27 cellular contexts compared by ENCODE assay signal in genomic region chr2:237323656-237324055, GRCh38.
A peak's percentile ranks its signal among the peaks of the same experiment; 100 is the strongest.
DNase-seq lines count a peak whose midpoint lies in the region; ATAC-seq and TF ChIP-seq lines count a peak whose summit lies in the region.
"Had no signal": no experiment of that assay in that cellular context is flagged by ENCODE, and none has a peak within 500 bp of the region (broad histone marks: within the 10 kb centered on the region; RNA-seq: fewer than 3 reads in every experiment).

No MANE protein-coding gene starts in this region.

- BruUV-seq in Panc1 (replicated peaks; lab: Mats Ljungman, UMichigan) = no TSS peak

- H3K9me3 ChIP-seq in Panc1 (ENCODE audit: control insufficient read depth, insufficient read depth, low read depth, low read length) (no peaks in the 10 kb centered on the region), esophagus squamous epithelium (no peaks in the 10 kb centered on the region), suprapubic skin (no peaks in the 10 kb centered on the region), MG63 (no peaks in the 10 kb centered on the region)
- H3K9me3 ChIP-seq: spleen had no signal

- 67 to 68% methylated on average over 8 of the region's 8 CpGs for WGBS in esophagus squamous epithelium, 2 donors
- WGBS in suprapubic skin = 67% methylated on average over 8 of the region's 8 CpGs

- DNase-seq in Panc1 (ENCODE audit: low read depth, low spot score) (no peak), esophagus squamous epithelium (lab: John Stamatoyannopoulos, UW) (no peak), suprapubic skin (ENCODE audit: low spot score in 2 of 2) (no peak), MG63 (no peak), NCI-H526 (lab: John Stamatoyannopoulos, UW) (no peak), NCI-H128 (lab: John Stamatoyannopoulos, UW; ENCODE audit: unreplicated experiment) (no peak)
- DNase-seq in activated CD4-positive, alpha-beta T cell treated with anti-CD3 and anti-CD28 coated beads for 48 hours = no peak
- DNase-seq: activated B cell treated with CpG ODN at 0.5 μM for 24 hours; activated CD4-positive, alpha-beta T cell treated with anti-CD3 and anti-CD28 coated beads, Interleukin-2, amount 50 U/mL, for 48 hours; activated CD8-positive, alpha-beta memory T cell treated with anti-CD3 and anti-CD28 coated beads, Interleukin-2, amount 50 U/mL, for 4 hours; activated naive CD8-positive, alpha-beta T cell treated with anti-CD3 and anti-CD28 coated beads for 36 hours; CD4-positive, CD25-positive, alpha-beta regulatory T cell; effector memory CD4-positive, alpha-beta T cell; erythroblast; kidney; mammary epithelial cell; NCI-H1048; NCI-H2029 treated with DMSO at 0.1 percent for 48 hours; NCI-H226; NCI-H774; nucleus accumbens; OCI-M1; spleen; stimulated activated CD4-positive, alpha-beta T cell treated with anti-CD3 and anti-CD28 coated beads, Interleukin-4, amount 100 ng/mL, for 1 hour had no signal

- no peak for TF ChIP-seq EP300 in suprapubic skin (IDR thresholded peaks at IDR 0.05)

- TF ChIP-seq CTCF in Panc1 (IDR thresholded peaks at IDR 0.05) (no peak), esophagus squamous epithelium (IDR thresholded peaks at IDR 0.05) (no peak), nephron (IDR thresholded peaks at IDR 0.05; ENCODE audit: unreplicated experiment in 3 of 3) (no peak), suprapubic skin (IDR thresholded peaks at IDR 0.05) (no peak)

- H3K27me3 ChIP-seq in Panc1 (ENCODE audit: control insufficient read depth, insufficient read depth, low read length) (no peaks in the 10 kb centered on the region), esophagus squamous epithelium (peaks cover 0 to 4% (median 0%) of the 10 kb centered on the region in 4 donors), suprapubic skin (no peaks in the 10 kb centered on the region), MG63 (no peaks in the 10 kb centered on the region)

- H3K36me3 Mint-ChIP-seq in nephron (ENCODE audit: low read depth) = peaks cover 50% of the 10 kb centered on the region
- H3K36me3 Mint-ChIP-seq: activated naive CD8-positive, alpha-beta T cell treated with anti-CD3 and anti-CD28 coated beads for 36 hours; stimulated activated memory B cell treated with anti-CD40 and anti-IgM and Interleukin-4, amounts not matched to agents 10 μg/mL and 1 μg/mL and 100 μg/mL, for 72 hours had no signal

- H3K9me3 Mint-ChIP-seq in nephron = no peaks in the 10 kb centered on the region
- H3K9me3 Mint-ChIP-seq: activated B cell treated with CpG ODN at 0.5 μM for 24 hours; activated naive CD8-positive, alpha-beta T cell treated with anti-CD3 and anti-CD28 coated beads for 36 hours; CD4-positive, CD25-positive, alpha-beta regulatory T cell; stimulated activated memory B cell treated with anti-CD40 and anti-IgM and Interleukin-4, amounts not matched to agents 10 μg/mL and 1 μg/mL and 100 μg/mL, for 72 hours had no signal

- no peak for ATAC-seq in Panc1
- ATAC-seq: stimulated activated memory B cell treated with anti-CD40 and anti-IgM and Interleukin-4, amounts not matched to agents 10 μg/mL and 1 μg/mL and 100 μg/mL, for 72 hours had no signal

- POLR2A ChIA-PET in Panc1 (lab: Charles Lee) = no interaction called here

- intact Hi-C loops in Panc1 (cut with micrococcal nuclease; ENCODE audit: unreplicated experiment) = no loop called here
- intact Hi-C loops in esophagus squamous epithelium (cut with DNase I) = no loop called here

- H3K27ac ChIP-seq in Panc1 (ENCODE audit: low read length) = peak overlapping the region; percentile 52; the same call in 1 of the 2 replicates
- peak overlapping the region; percentile 29 to 86 (median 70) for H3K27ac ChIP-seq in esophagus squamous epithelium
- H3K27ac ChIP-seq in suprapubic skin = peak overlapping the region; percentile 17
- H3K27ac ChIP-seq: HL-60, spleen had no signal

- H3K27ac Mint-ChIP-seq in nephron = peak overlapping the region; percentile 89 to 99 (median 95)
- H3K27ac Mint-ChIP-seq: activated B cell treated with CpG ODN at 0.5 μM for 24 hours; activated naive CD8-positive, alpha-beta T cell treated with anti-CD3 and anti-CD28 coated beads for 36 hours; CD4-positive, CD25-positive, alpha-beta regulatory T cell; stimulated activated memory B cell treated with anti-CD40 and anti-IgM and Interleukin-4, amounts not matched to agents 10 μg/mL and 1 μg/mL and 100 μg/mL, for 72 hours had no signal

- CTCF ChIA-PET in Panc1 (lab: Charles Lee) = interaction anchor here (0.7 kb wide), 1 partner anchor 1687 kb away, joined by 4 read pairs; no protein-coding TSS in a partner anchor

- TF ChIP-seq POLR2A in esophagus squamous epithelium (IDR thresholded peaks at IDR 0.05) (no peak), suprapubic skin (IDR thresholded peaks at IDR 0.05) (no peak)

- H3K36me3 ChIP-seq in Panc1 (ENCODE audit: control insufficient read depth, insufficient read depth, low read length) (no peaks in the 10 kb centered on the region), esophagus squamous epithelium (no peaks in the 10 kb centered on the region), suprapubic skin (peaks cover 4% of the 10 kb centered on the region), MG63 (peaks cover 88% of the 10 kb centered on the region)
- H3K36me3 ChIP-seq: spleen had no signal

- no peak overlapping the region for H3K4me3 Mint-ChIP-seq in nephron
- H3K4me3 Mint-ChIP-seq: activated B cell treated with CpG ODN at 0.5 μM for 24 hours; activated naive CD8-positive, alpha-beta T cell treated with anti-CD3 and anti-CD28 coated beads for 36 hours; stimulated activated memory B cell treated with anti-CD40 and anti-IgM and Interleukin-4, amounts not matched to agents 10 μg/mL and 1 μg/mL and 100 μg/mL, for 72 hours had no signal

- H3K4me3 ChIP-seq in Panc1 (ENCODE audit: low read depth in 2 of 2, low read length in 2 of 2) (no peak overlapping the region), esophagus squamous epithelium (no peak overlapping the region), suprapubic skin (no peak overlapping the region), MG63 (no peak overlapping the region)
- H3K4me3 ChIP-seq: spleen had no signal

- in situ Hi-C loops in Panc1 (cut with HindIII; ENCODE audit: low pct_unique_long_range_greater_than_20kb, low sequenced_read_pairs) = no loop called here

- H3K27me3 Mint-ChIP-seq in nephron (ENCODE audit: low read depth) = peaks cover 4% of the 10 kb centered on the region
- H3K27me3 Mint-ChIP-seq: activated naive CD8-positive, alpha-beta T cell treated with anti-CD3 and anti-CD28 coated beads for 36 hours had no signal

- H3K4me1 Mint-ChIP-seq in nephron = peaks cover 82% of the 10 kb centered on the region
- H3K4me1 Mint-ChIP-seq: activated B cell treated with CpG ODN at 0.5 μM for 24 hours; activated naive CD8-positive, alpha-beta T cell treated with anti-CD3 and anti-CD28 coated beads for 36 hours; CD4-positive, CD25-positive, alpha-beta regulatory T cell; stimulated activated memory B cell treated with anti-CD40 and anti-IgM and Interleukin-4, amounts not matched to agents 10 μg/mL and 1 μg/mL and 100 μg/mL, for 72 hours had no signal

- H3K4me1 ChIP-seq in Panc1 (ENCODE audit: control insufficient read depth, insufficient read depth, low read length) (no peaks in the 10 kb centered on the region), esophagus squamous epithelium (peaks cover 0 to 73% (median 16%) of the 10 kb centered on the region in 3 donors), suprapubic skin (peaks cover 25% of the 10 kb centered on the region)
- H3K4me1 ChIP-seq: spleen had no signal

Comparison
In these comparisons a context has a peak if more than half of its experiments do, and no peak if none do; other contexts are left out.
1. H3K27ac ChIP-seq: peak in every context shown above with its lines; median percentile 70 in esophagus squamous epithelium; 52 in Panc1; 17 in suprapubic skin.